Comparison of ENCODE assay signal across 25 cellular contexts in the genomic region with DNA sequence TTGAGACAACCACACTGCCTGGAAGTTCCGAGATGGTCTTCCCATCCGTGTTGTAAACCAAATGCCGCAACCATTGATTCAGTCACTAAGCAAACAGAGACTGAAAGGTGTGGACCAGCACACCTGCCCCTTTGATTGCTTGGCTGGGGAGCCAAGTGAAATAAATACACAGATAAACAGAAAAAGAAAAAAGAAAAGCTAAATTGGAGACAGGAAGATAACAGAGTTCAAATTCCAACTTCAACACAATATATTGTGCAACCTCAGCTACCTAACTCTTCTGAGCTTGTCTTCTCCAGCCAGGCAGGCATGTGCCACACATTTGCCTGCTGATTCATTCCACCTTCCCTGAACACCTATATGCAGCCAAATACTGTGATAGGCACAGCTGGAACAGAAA.
DNase-seq lines count a peak whose midpoint lies in the region; ATAC-seq and TF ChIP-seq lines count a peak whose summit lies in the region.
"Had no signal": no experiment of that assay in that cellular context is flagged by ENCODE, and none has a peak within 500 bp of the region (broad histone marks: within the 10 kb centered on the region; RNA-seq: fewer than 3 reads in every experiment).

No MANE protein-coding gene starts in this region.

- H3K9ac ChIP-seq in colonic mucosa (ENCODE audit: low read depth in 2 of 2, low read length in 2 of 2) (peak overlapping the region in 1 of 2 donors; percentile 30), PC-3 (ENCODE audit: low read length) (no peak overlapping the region)

- no peak overlapping the region for H3K4me2 ChIP-seq in PC-3 (ENCODE audit: low read length)

- DNase-seq in HuH-7.5 (ENCODE audit: low spot score) (peak; percentile 32), NCI-H2196 (lab: John Stamatoyannopoulos, UW; ENCODE audit: unreplicated experiment) (peak; percentile 29), colonic mucosa (peak; percentile 73), gastrocnemius medialis (peak; percentile 18 to 51), PC-3 (no peak)
- DNase-seq: activated CD4-positive, alpha-beta T cell treated with anti-CD3 and anti-CD28 coated beads, Interleukin-2, amount 50 U/mL, for 4 hours; activated CD8-positive, alpha-beta memory T cell treated with anti-CD3 and anti-CD28 coated beads, Interleukin-2, amount 50 U/mL, for 48 hours; dermis blood vessel endothelial cell; DMS 273 treated with DMSO at 0.1 percent for 48 hours; GDM1; head of caudate nucleus; HFFc6; Karpas-422; left lung; midbrain; NCI-H1048; NCI-H1930; posterior cingulate gyrus; RPMI8226; WERI-Rb-1 had no signal

- no peak overlapping the region for H2AFZ ChIP-seq in PC-3 (ENCODE audit: low read length)

- H3K9me3 ChIP-seq in colonic mucosa (no peaks in the 10 kb centered on the region), gastrocnemius medialis (no peaks in the 10 kb centered on the region), PC-3 (ENCODE audit: low read length) (no peaks in the 10 kb centered on the region)
- H3K9me3 ChIP-seq: left lung, suprapubic skin, vagina had no signal

- ATAC-seq in gastrocnemius medialis, result peak; percentile 75 to 77
- no peak for ATAC-seq in GM19035 (IDR thresholded peaks at IDR 0.05; ENCODE audit: unreplicated experiment)
- no peak for ATAC-seq in GM19452 (IDR thresholded peaks at IDR 0.05; ENCODE audit: unreplicated experiment)
- ATAC-seq in PC-3, result no peak
- ATAC-seq: left lung, SK-N-SH treated with all-trans-retinoic acid at 6 μM for 48 hours had no signal

- H3K9me2 ChIP-seq in PC-3 (replicated peaks; ENCODE audit: low read length), result no peaks in the 10 kb centered on the region

- BruUV-seq in PC-3 (replicated peaks; lab: Mats Ljungman, UMichigan), result no TSS peak

- H3K4me1 ChIP-seq in colonic mucosa (peaks cover 4% of the 10 kb centered on the region), gastrocnemius medialis (peaks cover 14 to 24% of the 10 kb centered on the region in 2 donors), PC-3 (ENCODE audit: insufficient read depth, low read length) (no peaks in the 10 kb centered on the region)
- H3K4me1 ChIP-seq: left lung, suprapubic skin, vagina had no signal

- TF ChIP-seq CTCF in colonic mucosa (IDR thresholded peaks at IDR 0.05) (no peak), gastrocnemius medialis (IDR thresholded peaks at IDR 0.05 in 4 of 5, conservative IDR thresholded peaks at IDR 0.05 in 1 of 5) (no peak), PC-3 (conservative IDR thresholded peaks at IDR 0.05; ENCODE audit: low read depth, low read length) (no peak)

- in situ Hi-C loops in gastrocnemius medialis (cut with MboI; ENCODE audit: low sequenced_read_pairs in 4 of 4), result no loop called here

- no peaks in the 10 kb centered on the region for H3F3A ChIP-seq in PC-3 (ENCODE audit: low read length, unreplicated experiment)

- no peak overlapping the region for H3K4me3 ChIP-seq in colonic mucosa
- H3K4me3 ChIP-seq in gastrocnemius medialis, result no peak overlapping the region
- no peak overlapping the region for H3K4me3 ChIP-seq in PC-3 (ENCODE audit: low read length)
- H3K4me3 ChIP-seq: left lung, suprapubic skin, vagina had no signal

- H3K36me3 ChIP-seq in colonic mucosa (no peaks in the 10 kb centered on the region), gastrocnemius medialis (no peaks in the 10 kb centered on the region), PC-3 (ENCODE audit: low read depth, low read length) (no peaks in the 10 kb centered on the region)
- H3K36me3 ChIP-seq: left lung, suprapubic skin, vagina, WERI-Rb-1 had no signal

- H3K27me3 ChIP-seq in colonic mucosa (no peaks in the 10 kb centered on the region), gastrocnemius medialis (no peaks in the 10 kb centered on the region), PC-3 (ENCODE audit: low read length) (0 out of 2 replicates have a peak, but pooled peaks cover 5% of the 10 kb centered on the region)
- H3K27me3 ChIP-seq: left lung, suprapubic skin, vagina had no signal

- CTCF ChIA-PET in PC-3 (lab: Charles Lee), result no interaction called here

- no peaks in the 10 kb centered on the region for H4K20me1 ChIP-seq in PC-3 (ENCODE audit: low read length)

- peak overlapping the region; percentile 68 for H3K27ac ChIP-seq in colonic mucosa
- peak overlapping the region; percentile 50 to 82 (median 72) for H3K27ac ChIP-seq in gastrocnemius medialis
- no peak overlapping the region for H3K27ac ChIP-seq in PC-3 (ENCODE audit: low read length)
- H3K27ac ChIP-seq: left lung, suprapubic skin, vagina, WERI-Rb-1 had no signal

- intact Hi-C loops in colonic mucosa (cut with DNase I) (no loop called here), gastrocnemius medialis (cut with DNase I; ENCODE audit: low total_unique reads) (no loop called here), PC-3 (cut with micrococcal nuclease) (no loop called here)

- POLR2A ChIA-PET in PC-3 (lab: Charles Lee; ENCODE audit: unreplicated experiment), result no interaction called here

- no peak for TF ChIP-seq POLR2A in gastrocnemius medialis (IDR thresholded peaks at IDR 0.05)

- H3K79me2 ChIP-seq in PC-3 (ENCODE audit: low read length), result no peaks in the 10 kb centered on the region

Comparison
In these comparisons a context has a peak if more than half of its experiments do, and no peak if none do; other contexts are left out.
1. ATAC-seq: peak in gastrocnemius medialis (2 of 2); none in GM19035 (single experiment), GM19452 (single experiment) and PC-3 (single experiment).